ENCODE assay signal across 10 cellular contexts in the genomic region with DNA sequence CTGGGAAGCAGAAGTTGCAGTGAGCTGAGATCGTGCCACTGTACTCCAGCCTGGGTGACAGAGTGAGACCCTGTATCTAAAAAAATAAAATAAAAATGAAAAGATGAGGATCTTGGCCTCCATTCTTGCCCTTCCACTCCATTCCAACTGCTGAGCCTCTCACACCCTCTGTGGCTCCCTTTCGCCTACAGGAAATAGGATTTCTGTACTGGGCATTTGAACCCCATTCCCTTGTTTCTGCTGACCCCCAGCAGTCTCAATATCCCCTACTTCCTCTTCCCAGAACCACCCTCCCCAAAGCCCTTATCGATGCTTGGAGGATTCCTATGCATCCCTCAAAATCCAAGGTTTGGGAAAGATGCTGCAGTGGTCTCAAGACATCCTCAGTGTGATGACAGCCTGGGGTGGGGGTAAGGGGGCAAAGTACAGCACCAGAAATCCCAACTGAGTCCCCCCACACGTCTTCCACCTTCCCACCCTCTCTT. TPM values are rescaled to one million over a fixed set of nuclear protein-coding genes. Genes with fewer than 3 reads are reported as not detected.
DNase-seq lines count a peak whose midpoint lies in the region; ATAC-seq and TF ChIP-seq lines count a peak whose summit lies in the region.
"Had no signal": no experiment of that assay in that cellular context is flagged by ENCODE, and none has a peak within 500 bp of the region (broad histone marks: within the 10 kb centered on the region; RNA-seq: fewer than 3 reads in every experiment).

No MANE protein-coding gene starts in this region.

- H3K79me1 ChIP-seq in mesenchymal stem cell (replicated peaks; ENCODE audit: low read length, poor library complexity, severe bottlenecking): peaks cover 4% of the 10 kb centered on the region

- CTCF ChIA-PET in activated CD8-positive, alpha-beta memory T cell treated with anti-CD3 and anti-CD28 coated beads, Interleukin-2, amount 10 ng/mL, durations not matched to agents 7 days and 5 days (lab: Charles Lee): interaction anchor here (1.2 to 3.1 kb wide), 5 partner anchors 13 to 68 kb away, joined by 3 to 28 read pairs (median 4); partner anchors contain the start of gene GDF15

- H3K4me1 Mint-ChIP-seq in activated CD8-positive, alpha-beta memory T cell treated with anti-CD3 and anti-CD28 coated beads, Interleukin-2, amount 10 ng/mL, durations not matched to agents 7 days and 5 days: peaks cover 21% of the 10 kb centered on the region

- H3K4ac ChIP-seq in mesenchymal stem cell (ENCODE audit: low read depth in 1 of 2, low read length in 2 of 2): peak overlapping the region; percentile 89 to 99

- peak overlapping the region; percentile 27 for H3K4me3 Mint-ChIP-seq in activated CD8-positive, alpha-beta memory T cell treated with anti-CD3 and anti-CD28 coated beads, Interleukin-2, amount 10 ng/mL, durations not matched to agents 7 days and 5 days

- H3K14ac ChIP-seq in mesenchymal stem cell (ENCODE audit: low read length in 2 of 2): peak overlapping the region in 1 of 2 experiments; percentile 96

- H3K27me3 ChIP-seq in ascending aorta (no peaks in the 10 kb centered on the region), mesenchymal stem cell (ENCODE audit: control insufficient read depth in 1 of 2, insufficient read depth in 1 of 2, low read length in 2 of 2) (no peaks in the 10 kb centered on the region), thoracic aorta (replicated peaks; ENCODE audit: insufficient read depth) (no peaks in the 10 kb centered on the region)

- no peaks in the 10 kb centered on the region for H3K27me3 Mint-ChIP-seq in activated CD8-positive, alpha-beta memory T cell treated with anti-CD3 and anti-CD28 coated beads, Interleukin-2, amount 10 ng/mL, durations not matched to agents 7 days and 5 days

- H2AFZ ChIP-seq in mesenchymal stem cell (ENCODE audit: low read depth, low read length): no peak overlapping the region

- H3K27ac ChIP-seq in ascending aorta (peak overlapping the region; percentile 78 to 79), mesenchymal stem cell (ENCODE audit: low read length, poor library complexity, severe bottlenecking) (peak overlapping the region; percentile 99), thoracic aorta (peak overlapping the region; percentile 73 to 74)

- no peak for TF ChIP-seq CTCF in ascending aorta (IDR thresholded peaks at IDR 0.05)
- no peak for TF ChIP-seq CTCF in thoracic aorta (IDR thresholded peaks at IDR 0.05)

- H3K27ac Mint-ChIP-seq in activated CD8-positive, alpha-beta memory T cell treated with anti-CD3 and anti-CD28 coated beads, Interleukin-2, amount 10 ng/mL, durations not matched to agents 7 days and 5 days: peak overlapping the region; percentile 76

- H2BK15ac ChIP-seq in mesenchymal stem cell (ENCODE audit: low read depth, poor library complexity, severe bottlenecking): peak overlapping the region; percentile 83

- H2BK5ac ChIP-seq in mesenchymal stem cell (ENCODE audit: low read depth, low read length, poor library complexity, severe bottlenecking): peak overlapping the region; percentile 98

- H2BK12ac ChIP-seq in mesenchymal stem cell (ENCODE audit: low read length in 2 of 2): peak overlapping the region; percentile 70 to 99

- over 99% methylated on average over 3 of the region's 4 CpGs for WGBS in mesenchymal stem cell

- DNase-seq in activated CD8-positive, alpha-beta memory T cell treated with anti-CD3 and anti-CD28 coated beads, Interleukin-2, amount 10 ng/mL, durations not matched to agents 7 days and 5 days: no peak
- DNase-seq in activated CD8-positive, alpha-beta memory T cell treated with anti-CD3 and anti-CD28 coated beads, Interleukin-2, amount 50 U/mL, for 48 hours: no peak
- no peak for DNase-seq in ascending aorta (ENCODE audit: low spot score in 2 of 2)
- DNase-seq in mesenchymal stem cell: no peak
- no peak for DNase-seq in thoracic aorta (ENCODE audit: low spot score)
- DNase-seq in NCI-H510A treated with DMSO at 0.1 percent for 48 hours (lab: John Stamatoyannopoulos, UW): no peak
- DNase-seq in occipital lobe (lab: John Stamatoyannopoulos, UW): no peak
- no peak for DNase-seq in SW480 (ENCODE audit: low spot score)
- DNase-seq: stimulated activated CD4-positive, alpha-beta T cell treated with anti-CD3 and anti-CD28 coated beads, Interleukin-4, amount 100 ng/mL, for 1 hour had no signal

- intact Hi-C loops in ascending aorta (cut with DNase I): no loop called here

- H4K91ac ChIP-seq in mesenchymal stem cell (ENCODE audit: low read length): peak overlapping the region; percentile 99

- ATAC-seq in activated CD8-positive, alpha-beta memory T cell treated with anti-CD3 and anti-CD28 coated beads, Interleukin-2, amount 10 ng/mL, durations not matched to agents 7 days and 5 days: no peak
- ATAC-seq in thoracic aorta (ENCODE audit: insufficient number of reproducible peaks, low FRiP score, low read depth): no peak

- peak overlapping the region; percentile 84 for H2AK5ac ChIP-seq in mesenchymal stem cell (ENCODE audit: low read length, severe bottlenecking)

- peak overlapping the region; percentile 96 to 98 for H3K18ac ChIP-seq in mesenchymal stem cell (ENCODE audit: low read depth in 1 of 2, low read length in 2 of 2)

- no peaks in the 10 kb centered on the region for H3K9me3 ChIP-seq in ascending aorta
- H3K9me3 ChIP-seq in mesenchymal stem cell (ENCODE audit: control insufficient read depth, low read length): no peaks in the 10 kb centered on the region
- H3K9me3 ChIP-seq in thoracic aorta: no peaks in the 10 kb centered on the region

- H3K4me2 ChIP-seq in mesenchymal stem cell (ENCODE audit: low read length, poor library complexity, severe bottlenecking): no peak overlapping the region

- H2BK120ac ChIP-seq in mesenchymal stem cell (ENCODE audit: low read depth, low read length): peak overlapping the region; percentile 82

- peak overlapping the region; percentile 96 for H4K8ac ChIP-seq in mesenchymal stem cell (ENCODE audit: low read length)

- peak overlapping the region in 1 of 2 experiments; percentile 94 for H3K23ac ChIP-seq in mesenchymal stem cell (ENCODE audit: low read length in 2 of 2)

- H3K4me1 ChIP-seq in ascending aorta (peaks cover 5 to 13% of the 10 kb centered on the region in 2 donors), mesenchymal stem cell (ENCODE audit: control insufficient read depth, insufficient read depth, low read depth, low read length) (peaks cover 27% of the 10 kb centered on the region), thoracic aorta (ENCODE audit: control insufficient read depth in 1 of 2, low read depth in 2 of 2) (peaks cover 16 to 22% of the 10 kb centered on the region in 2 donors)

- H3K4me3 ChIP-seq in ascending aorta (no peak overlapping the region), mesenchymal stem cell (ENCODE audit: insufficient read depth in 1 of 2, low read depth in 1 of 2, low read length in 2 of 2) (no peak overlapping the region), thoracic aorta (no peak overlapping the region)

- H3K36me3 Mint-ChIP-seq in activated CD8-positive, alpha-beta memory T cell treated with anti-CD3 and anti-CD28 coated beads, Interleukin-2, amount 10 ng/mL, durations not matched to agents 7 days and 5 days: no peaks in the 10 kb centered on the region

- H3K9me3 Mint-ChIP-seq in activated CD8-positive, alpha-beta memory T cell treated with anti-CD3 and anti-CD28 coated beads, Interleukin-2, amount 10 ng/mL, durations not matched to agents 7 days and 5 days (ENCODE audit: low read depth): no peaks in the 10 kb centered on the region

- H3K36me3 ChIP-seq in ascending aorta (no peaks in the 10 kb centered on the region), mesenchymal stem cell (ENCODE audit: control insufficient read depth in 1 of 2, insufficient read depth in 2 of 2, low read depth in 1 of 2, low read length in 2 of 2) (peaks cover 0 to 10% of the 10 kb centered on the region in 2 experiments), thoracic aorta (no peaks in the 10 kb centered on the region)

- peak overlapping the region; percentile 87 for H3K9ac ChIP-seq in mesenchymal stem cell (ENCODE audit: low read length)

RNA-seq across cellular contexts. Expression of gene GDF15, which starts 12.5 kb away (rescaled TPM):
- total RNA-seq in activated CD8-positive, alpha-beta memory T cell treated with anti-CD3 and anti-CD28 coated beads, Interleukin-2, amount 10 ng/mL, durations not matched to agents 7 days and 5 days: not detected
- 8.5 TPM for total RNA-seq in ascending aorta
- 355 TPM for polyA plus RNA-seq in mesenchymal stem cell (2013, experiment 1 of 2)
- 348 TPM for polyA plus RNA-seq in mesenchymal stem cell (2013, experiment 2 of 2)
- total RNA-seq in thoracic aorta: 10 to 100 TPM in 1 of 2 donors, 1 to 10 TPM in 1; 2.3 to 25.5 TPM
- not detected for total RNA-seq in occipital lobe

RNA-seq across cellular contexts. Expression of gene LRRC25, which starts 24.0 kb away (rescaled TPM):
- total RNA-seq in activated CD8-positive, alpha-beta memory T cell treated with anti-CD3 and anti-CD28 coated beads, Interleukin-2, amount 10 ng/mL, durations not matched to agents 7 days and 5 days: under 1 TPM in 1 of 2 experiments, not detected in 1; 0.12 TPM
- total RNA-seq in ascending aorta (6.9 TPM), thoracic aorta (10 to 100 TPM; 18.7 to 30.3 TPM), occipital lobe (0.78 TPM)
- polyA plus RNA-seq in mesenchymal stem cell (2013, experiment 1 of 2): 1.0 TPM
- 1.1 TPM for polyA plus RNA-seq in mesenchymal stem cell (2013, experiment 2 of 2)
- total RNA-seq: SK-MEL-5 had no signal

RNA-seq across cellular contexts. Expression of gene PGPEP1, which starts 33.1 kb away (rescaled TPM):
- 10 to 100 TPM; 35.5 to 44.7 TPM for total RNA-seq in activated CD8-positive, alpha-beta memory T cell treated with anti-CD3 and anti-CD28 coated beads, Interleukin-2, amount 10 ng/mL, durations not matched to agents 7 days and 5 days
- total RNA-seq in ascending aorta (14.8 TPM), thoracic aorta (10 to 100 TPM; 23.7 TPM), occipital lobe (14.2 TPM)
- polyA plus RNA-seq in mesenchymal stem cell (2013, experiment 1 of 2): 69.3 TPM
- polyA plus RNA-seq in mesenchymal stem cell (2013, experiment 2 of 2): 64.4 TPM

RNA-seq across cellular contexts. Expression of gene SSBP4, which starts 45.7 kb away (rescaled TPM):
- total RNA-seq in activated CD8-positive, alpha-beta memory T cell treated with anti-CD3 and anti-CD28 coated beads, Interleukin-2, amount 10 ng/mL, durations not matched to agents 7 days and 5 days: 100 to 1,000 TPM; 197 to 247 TPM
- total RNA-seq in ascending aorta (233 TPM), thoracic aorta (10 to 100 TPM; 87.7 to 94.9 TPM), occipital lobe (75.6 TPM)
- polyA plus RNA-seq in mesenchymal stem cell (2013, experiment 1 of 2): 88.5 TPM
- polyA plus RNA-seq in mesenchymal stem cell (2013, experiment 2 of 2): 97.4 TPM

RNA-seq across cellular contexts. Expression of gene LSM4, which starts 50.6 kb away (rescaled TPM):
- 100 to 1,000 TPM; 209 to 236 TPM for total RNA-seq in activated CD8-positive, alpha-beta memory T cell treated with anti-CD3 and anti-CD28 coated beads, Interleukin-2, amount 10 ng/mL, durations not matched to agents 7 days and 5 days
- total RNA-seq in ascending aorta (62.5 TPM), thoracic aorta (10 to 100 TPM; 74.8 to 90.2 TPM), occipital lobe (72.2 TPM)
- polyA plus RNA-seq in mesenchymal stem cell (2013, experiment 1 of 2): 97.6 TPM
- 98.6 TPM for polyA plus RNA-seq in mesenchymal stem cell (2013, experiment 2 of 2)
